2 cellular contexts compared by ENCODE assay signal in genomic region chr21:34991366-34991967, GRCh38.
TF ChIP-seq lines count a peak whose summit lies in the region.

No MANE protein-coding gene starts in this region.

TF ChIP-seq in IMR-90, 13 proteins besides CTCF, POLR2A, EP300 and RAD21:
- no peak for TF ChIP-seq FOS (IDR thresholded peaks at IDR 0.05; ENCODE audit: low read depth, low read length)
- TF ChIP-seq CHD1 (IDR thresholded peaks at IDR 0.05; ENCODE audit: low read depth, low read length): no peak
- no peak for TF ChIP-seq ELK1 (IDR thresholded peaks at IDR 0.05; ENCODE audit: borderline replicate concordance, low read depth, low read length)
- no peak for TF ChIP-seq CEBPB (IDR thresholded peaks at IDR 0.05; ENCODE audit: low read depth, low read length)
- no peak for TF ChIP-seq MAFK (IDR thresholded peaks at IDR 0.05; ENCODE audit: low read depth, low read length)
- TF ChIP-seq MXI1 (IDR thresholded peaks at IDR 0.05; ENCODE audit: borderline replicate concordance, low read depth, low read length): no peak
- no peak for TF ChIP-seq MAZ (IDR thresholded peaks at IDR 0.05; ENCODE audit: borderline replicate concordance, low read depth, low read length)
- TF ChIP-seq SMC3 (IDR thresholded peaks at IDR 0.05; ENCODE audit: low read depth, low read length): no peak
- TF ChIP-seq, protein P1, sequence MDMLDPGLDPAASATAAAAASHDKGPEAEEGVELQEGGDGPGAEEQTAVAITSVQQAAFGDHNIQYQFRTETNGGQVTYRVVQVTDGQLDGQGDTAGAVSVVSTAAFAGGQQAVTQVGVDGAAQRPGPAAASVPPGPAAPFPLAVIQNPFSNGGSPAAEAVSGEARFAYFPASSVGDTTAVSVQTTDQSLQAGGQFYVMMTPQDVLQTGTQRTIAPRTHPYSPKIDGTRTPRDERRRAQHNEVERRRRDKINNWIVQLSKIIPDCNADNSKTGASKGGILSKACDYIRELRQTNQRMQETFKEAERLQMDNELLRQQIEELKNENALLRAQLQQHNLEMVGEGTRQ (IDR thresholded peaks at IDR 0.05; ENCODE audit: low read depth, low read length): no peak
- TF ChIP-seq NFE2L2 (IDR thresholded peaks at IDR 0.05; ENCODE audit: low read depth, low read length): no peak
- no peak for TF ChIP-seq BHLHE40 (IDR thresholded peaks at IDR 0.05; ENCODE audit: low read depth, low read length)
TF ChIP-seq in IMR-90: peak in this region for 0.

TF ChIP-seq in K562, 482 proteins besides CTCF, POLR2A, EP300 and RAD21:
- TF ChIP-seq SRF (CRISPR knock-in tag; IDR thresholded peaks at IDR 0.05) (0 out of 4 replicates have a peak, but pooled peaks of 1 of the 2 experiments have one; percentile 51), ZNF766 (CRISPR knock-in tag; conservative IDR thresholded peaks at IDR 0.05) (0 out of 2 replicates have a peak, but pooled peaks have one; percentile 34), CREB1 (IDR thresholded peaks at IDR 0.05) (no peak), CREB1 (CRISPR knock-in tag; IDR thresholded peaks at IDR 0.05) (no peak)
